Comparison of ENCODE assay signal across 12 cellular contexts in the genomic region with DNA sequence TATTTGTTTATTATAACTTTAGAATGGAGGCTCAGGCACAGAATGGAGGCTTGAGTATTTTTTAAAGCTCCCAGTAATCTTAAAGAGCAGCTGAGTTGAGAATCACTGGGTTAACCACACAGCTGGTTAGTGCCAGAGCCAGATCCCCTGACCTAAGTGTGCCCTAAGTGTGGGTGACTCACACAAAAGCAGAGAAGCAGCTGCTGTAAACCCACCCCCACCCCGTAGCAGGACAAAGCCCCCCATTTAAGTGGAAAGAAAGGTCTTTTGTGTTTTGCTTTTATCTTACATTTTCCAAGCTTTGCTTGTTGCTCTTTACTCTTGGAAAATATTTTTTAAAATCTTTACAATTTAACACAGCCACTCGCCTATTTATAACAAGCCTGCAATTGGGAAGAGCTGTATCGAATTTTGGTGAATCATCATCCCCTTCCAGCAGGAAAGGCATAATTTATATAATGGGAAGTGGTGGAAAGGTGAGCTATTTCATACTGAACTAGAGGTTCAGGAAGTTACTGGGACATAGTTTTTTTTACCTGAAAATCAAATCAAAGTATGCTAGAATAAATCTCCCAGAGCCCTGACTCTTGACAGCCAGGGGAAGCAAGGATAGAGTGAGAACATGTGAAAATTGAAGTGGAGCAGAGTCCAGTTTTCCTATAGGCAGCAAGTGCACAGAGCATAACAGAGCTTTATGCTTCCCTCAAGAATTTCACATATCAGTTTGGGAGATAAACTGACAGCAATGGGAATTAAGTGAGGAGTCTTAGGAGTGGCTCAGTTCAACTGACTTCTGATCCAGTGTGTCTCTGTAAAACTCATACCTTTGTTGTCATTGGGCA.
A peak's percentile ranks its signal among the peaks of the same experiment; 100 is the strongest.
DNase-seq lines count a peak whose midpoint lies in the region; ATAC-seq, FAIRE-seq and TF ChIP-seq lines count a peak whose summit lies in the region.
"Had no signal": no experiment of that assay in that cellular context is flagged by ENCODE, and none has a peak within 500 bp of the region (broad histone marks: within the 10 kb centered on the region; RNA-seq: fewer than 3 reads in every experiment).

No MANE protein-coding gene starts in this region.

- H3K4me1 ChIP-seq in SJCRH30 = peaks cover 27% of the 10 kb centered on the region

- H3K36me3 ChIP-seq in SJCRH30 = no peaks in the 10 kb centered on the region

- peak; percentile 76 for FAIRE-seq in G401.6 (lab: Jason Lieb, UNC)
- FAIRE-seq: K562 had no signal

- peak; percentile 78 to 89 for DNase-seq in SJCRH30
- DNase-seq in fibroblast of villous mesenchyme (ENCODE audit: low read depth) = peak; percentile 76
- no peak for DNase-seq in progenitor cell of endocrine pancreas (ENCODE audit: low spot score, unreplicated experiment)
- no peak for DNase-seq in NCI-H1930 (lab: John Stamatoyannopoulos, UW)
- no peak for DNase-seq in CD4-positive, alpha-beta T cell
- no peak for DNase-seq in GM19240 (ENCODE audit: insufficient read length, low spot score)
- no peak for DNase-seq in SKM-1 treated with dmso at 0.1 percent for 144 hours (lab: John Stamatoyannopoulos, UW; ENCODE audit: unreplicated experiment)
- DNase-seq: activated CD4-positive, CD25-positive, alpha-beta regulatory T cell treated with anti-CD3 and anti-CD28 coated beads, Interleukin-2, amount 50 U/mL, for 72 hours; retina; stimulated activated naive B cell treated with anti-CD40 and anti-IgM and Interleukin-4, amounts not matched to agents 10 μg/mL and 1 μg/mL and 100 μg/mL, for 72 hours had no signal

- H3K27ac ChIP-seq in SJCRH30 = peak overlapping the region; percentile 87
- no peak overlapping the region for H3K27ac ChIP-seq in CD4-positive, alpha-beta T cell (ENCODE audit: low read depth, low read length)

- H3K27ac Mint-ChIP-seq in progenitor cell of endocrine pancreas = peak overlapping the region; percentile 80
- H3K27ac Mint-ChIP-seq in CD4-positive, alpha-beta T cell = no peak overlapping the region
- H3K27ac Mint-ChIP-seq: stimulated activated naive B cell treated with anti-CD40 and anti-IgM and Interleukin-4, amounts not matched to agents 10 μg/mL and 1 μg/mL and 100 μg/mL, for 72 hours had no signal

- H3K4me3 ChIP-seq in SJCRH30 = peak overlapping the region; percentile 12
- H3K4me3 ChIP-seq in fibroblast of villous mesenchyme (ENCODE audit: low read depth, low read length) = no peak overlapping the region
- H3K4me3 ChIP-seq: K562 had no signal

- no peaks in the 10 kb centered on the region for H3K27me3 Mint-ChIP-seq in progenitor cell of endocrine pancreas
- no peaks in the 10 kb centered on the region for H3K27me3 Mint-ChIP-seq in CD4-positive, alpha-beta T cell
- H3K27me3 Mint-ChIP-seq: stimulated activated naive B cell treated with anti-CD40 and anti-IgM and Interleukin-4, amounts not matched to agents 10 μg/mL and 1 μg/mL and 100 μg/mL, for 72 hours had no signal

- H3K36me3 Mint-ChIP-seq in progenitor cell of endocrine pancreas (ENCODE audit: insufficient read depth) = peaks cover 2% of the 10 kb centered on the region
- no peaks in the 10 kb centered on the region for H3K36me3 Mint-ChIP-seq in CD4-positive, alpha-beta T cell (ENCODE audit: low read depth)
- H3K36me3 Mint-ChIP-seq: stimulated activated naive B cell treated with anti-CD40 and anti-IgM and Interleukin-4, amounts not matched to agents 10 μg/mL and 1 μg/mL and 100 μg/mL, for 72 hours had no signal

- peaks cover 2% of the 10 kb centered on the region for H3K9me3 Mint-ChIP-seq in progenitor cell of endocrine pancreas (ENCODE audit: low read depth)
- H3K9me3 Mint-ChIP-seq in CD4-positive, alpha-beta T cell = peaks cover 3% of the 10 kb centered on the region

- no peaks in the 10 kb centered on the region for H3K27me3 ChIP-seq in SJCRH30
- H3K27me3 ChIP-seq in CD4-positive, alpha-beta T cell (ENCODE audit: control insufficient read depth, insufficient read depth, low read length) = no peaks in the 10 kb centered on the region

- H3K4me1 Mint-ChIP-seq in progenitor cell of endocrine pancreas (ENCODE audit: low read depth) = peaks cover 23% of the 10 kb centered on the region
- no peaks in the 10 kb centered on the region for H3K4me1 Mint-ChIP-seq in CD4-positive, alpha-beta T cell (ENCODE audit: low read depth)
- H3K4me1 Mint-ChIP-seq: stimulated activated naive B cell treated with anti-CD40 and anti-IgM and Interleukin-4, amounts not matched to agents 10 μg/mL and 1 μg/mL and 100 μg/mL, for 72 hours had no signal

- TF ChIP-seq CTCF in fibroblast of villous mesenchyme (IDR thresholded peaks at IDR 0.05; ENCODE audit: insufficient read depth, low read depth, low read length) (no peak), progenitor cell of endocrine pancreas (IDR thresholded peaks at IDR 0.05; ENCODE audit: unreplicated experiment) (no peak)
- no peak for TF ChIP-seq CTCF in CD4-positive, alpha-beta T cell (IDR thresholded peaks at IDR 0.05)

- no peak for ATAC-seq in CD4-positive, alpha-beta T cell (ENCODE audit: poor library complexity)
- ATAC-seq: K562; stimulated activated naive B cell treated with anti-CD40 and anti-IgM and Interleukin-4, amounts not matched to agents 10 μg/mL and 1 μg/mL and 100 μg/mL, for 72 hours had no signal

- H3K9me3 ChIP-seq in SJCRH30 (replicated peaks) = no peaks in the 10 kb centered on the region
- no peaks in the 10 kb centered on the region for H3K9me3 ChIP-seq in CD4-positive, alpha-beta T cell (ENCODE audit: control insufficient read depth, low read length)

- no peak overlapping the region for H3K4me3 Mint-ChIP-seq in progenitor cell of endocrine pancreas (ENCODE audit: low read depth)
- no peak overlapping the region for H3K4me3 Mint-ChIP-seq in CD4-positive, alpha-beta T cell
- H3K4me3 Mint-ChIP-seq: stimulated activated naive B cell treated with anti-CD40 and anti-IgM and Interleukin-4, amounts not matched to agents 10 μg/mL and 1 μg/mL and 100 μg/mL, for 72 hours had no signal

- CTCF ChIA-PET in CD4-positive, alpha-beta T cell (lab: Charles Lee) = no interaction called here

- intact Hi-C loops in CD4-positive, alpha-beta T cell (cut with DNase I, micrococcal nuclease) = no loop called here

- POLR2A ChIA-PET in CD4-positive, alpha-beta T cell (lab: Charles Lee) = no interaction called here

Comparison
In these comparisons a context has a peak if more than half of its experiments do, and no peak if none do; other contexts are left out.
1. DNase-seq: peak in SJCRH30 (2 of 2) and fibroblast of villous mesenchyme (single experiment); none in progenitor cell of endocrine pancreas (single experiment), NCI-H1930 (0 of 2), CD4-positive, alpha-beta T cell (0 of 10), GM19240 (single experiment) and SKM-1 treated with dmso at 0.1 percent for 144 hours (single experiment).